Comparison of ENCODE assay signal across 8 cellular contexts in genomic region chr3:186413615-186414415, GRCh38. TPM values are rescaled to one million over a fixed set of nuclear protein-coding genes. Genes with fewer than 3 reads are reported as not detected.
DNase-seq lines count a peak whose midpoint lies in the region; ATAC-seq, FAIRE-seq and TF ChIP-seq lines count a peak whose summit lies in the region.

No MANE protein-coding gene starts in this region.

- no peaks in the 10 kb centered on the region for H4K20me1 ChIP-seq in neural progenitor cell (ENCODE audit: low read depth)

- no peak overlapping the region for H3K9ac ChIP-seq in neural progenitor cell

- peaks cover 29% of the 10 kb centered on the region for H3K27me3 Mint-ChIP-seq in activated T-cell treated with anti-CD3 and anti-CD28 coated beads, Interleukin-2, amount 50 U/mL, for 24 hours
- peaks cover 9% of the 10 kb centered on the region for H3K27me3 Mint-ChIP-seq in neural progenitor cell (ENCODE audit: insufficient read depth, low read depth)

- H3F3A ChIP-seq in neural progenitor cell (ENCODE audit: low read depth) = peaks cover 8% of the 10 kb centered on the region

- no peaks in the 10 kb centered on the region for H3K36me3 ChIP-seq in neural progenitor cell

- peaks cover 23% of the 10 kb centered on the region for H3K27me3 ChIP-seq in neural progenitor cell

- peaks cover 13% of the 10 kb centered on the region for H3K4me1 ChIP-seq in neural progenitor cell

- no peak for FAIRE-seq in RCC 7860 (lab: Jason Lieb, UNC)

- no peak overlapping the region for H3K27ac ChIP-seq in neural progenitor cell

- H3K79me2 ChIP-seq in neural progenitor cell (ENCODE audit: low read depth) = no peaks in the 10 kb centered on the region

- peak overlapping the region; percentile 15 for H3K27ac Mint-ChIP-seq in activated T-cell treated with anti-CD3 and anti-CD28 coated beads, Interleukin-2, amount 50 U/mL, for 24 hours
- H3K27ac Mint-ChIP-seq in neural progenitor cell = peak overlapping the region; percentile 48

- peaks cover 51% of the 10 kb centered on the region for H3K4me1 Mint-ChIP-seq in activated T-cell treated with anti-CD3 and anti-CD28 coated beads, Interleukin-2, amount 50 U/mL, for 24 hours (ENCODE audit: low read depth)
- peaks cover 27% of the 10 kb centered on the region for H3K4me1 Mint-ChIP-seq in neural progenitor cell

- H3K9me3 Mint-ChIP-seq in activated T-cell treated with anti-CD3 and anti-CD28 coated beads, Interleukin-2, amount 50 U/mL, for 24 hours = no peaks in the 10 kb centered on the region
- H3K9me3 Mint-ChIP-seq in neural progenitor cell = peaks cover 2% of the 10 kb centered on the region

- DNase-seq in C1 segment of cervical spinal cord (lab: John Stamatoyannopoulos, UW) (peak in 12 of 14 donors; percentile 14 to 95 (median 54)), NCI-H1092 treated with DMSO at 0.1 percent for 48 hours (lab: John Stamatoyannopoulos, UW) (peak; percentile 87), germinal center (ENCODE audit: low spot score) (peak; percentile 36), neural progenitor cell (ENCODE audit: low spot score) (peak; percentile 76), SKM-1 (lab: John Stamatoyannopoulos, UW; ENCODE audit: unreplicated experiment) (no peak), RCC 7860 (ENCODE audit: low spot score) (no peak)
- peak; percentile 44 for DNase-seq in activated T-cell treated with anti-CD3 and anti-CD28 coated beads, Interleukin-2, amount 50 U/mL, for 24 hours

- H3K36me3 Mint-ChIP-seq in activated T-cell treated with anti-CD3 and anti-CD28 coated beads, Interleukin-2, amount 50 U/mL, for 24 hours (ENCODE audit: low read depth) = no peaks in the 10 kb centered on the region
- no peaks in the 10 kb centered on the region for H3K36me3 Mint-ChIP-seq in neural progenitor cell

- peak; percentile 32 for ATAC-seq in GM19468 (IDR thresholded peaks at IDR 0.05; ENCODE audit: extremely low read depth, unreplicated experiment)

- no peaks in the 10 kb centered on the region for H3K9me3 ChIP-seq in neural progenitor cell (ENCODE audit: low read depth)

- peak overlapping the region; percentile 66 for H3K4me3 Mint-ChIP-seq in activated T-cell treated with anti-CD3 and anti-CD28 coated beads, Interleukin-2, amount 50 U/mL, for 24 hours
- peak overlapping the region; percentile 83 for H3K4me3 Mint-ChIP-seq in neural progenitor cell

- H2AFZ ChIP-seq in neural progenitor cell (replicated peaks) = peak overlapping the region; percentile 80

- H3K4me2 ChIP-seq in neural progenitor cell = peak overlapping the region; percentile 85

- no peak for TF ChIP-seq CTCF in neural progenitor cell (IDR thresholded peaks at IDR 0.05)

- H3K4me3 ChIP-seq in neural progenitor cell = peak overlapping the region; percentile 46

RNA-seq across cellular contexts. Expression of gene DGKG, which starts 51.8 kb away (rescaled TPM):
- total RNA-seq in neural progenitor cell (ENCODE audit: low replicate concordance) = 0.22 and 0.37 TPM in 2 replicates

Comparison
In these comparisons a context has a peak if more than half of its experiments do, and no peak if none do; other contexts are left out.
1. DNase-seq: peak in C1 segment of cervical spinal cord (12 of 14), NCI-H1092 treated with DMSO at 0.1 percent for 48 hours (single experiment), activated T-cell treated with anti-CD3 and anti-CD28 coated beads, Interleukin-2, amount 50 U/mL, for 24 hours (single experiment), germinal center (single experiment) and neural progenitor cell (single experiment); none in SKM-1 (single experiment) and RCC 7860 (single experiment).